Comparison of ENCODE assay signal across 8 cellular contexts in genomic region chr1:157691285-157691920, GRCh38. TPM values are rescaled to one million over a fixed set of nuclear protein-coding genes. Genes with fewer than 3 reads are reported as not detected.
DNase-seq lines count a peak whose midpoint lies in the region; ATAC-seq and TF ChIP-seq lines count a peak whose summit lies in the region.

No MANE protein-coding gene starts in this region.

- TF ChIP-seq CTCF in HL-60 (IDR thresholded peaks at IDR 0.05; ENCODE audit: insufficient read depth, low read length): peak; percentile 83

- H3K4me1 Mint-ChIP-seq in activated T-cell treated with anti-CD3 and anti-CD28 coated beads, Interleukin-2, amount 50 U/mL, for 4 hours (ENCODE audit: low read depth): no peaks in the 10 kb centered on the region
- H3K4me1 Mint-ChIP-seq in activated T-cell treated with anti-CD3 and anti-CD28 coated beads, Interleukin-2, amount 50 U/mL, for 72 hours (ENCODE audit: low read depth): no peaks in the 10 kb centered on the region

- H3K27ac ChIP-seq in HL-60 (replicated peaks): no peak overlapping the region

- H3K27me3 ChIP-seq in HL-60 (ENCODE audit: insufficient read depth, poor library complexity, severe bottlenecking): no peaks in the 10 kb centered on the region

- ATAC-seq in activated T-cell treated with anti-CD3 and anti-CD28 coated beads, Interleukin-2, amount 50 U/mL, for 4 hours: no peak
- no peak for ATAC-seq in GM18502 (IDR thresholded peaks at IDR 0.05; ENCODE audit: poor library complexity, unreplicated experiment)
- no peak for ATAC-seq in activated T-cell treated with anti-CD3 and anti-CD28 coated beads, Interleukin-2, amount 50 U/mL, for 72 hours (replicated peaks in 1 of 2)

- H3K27ac Mint-ChIP-seq in activated T-cell treated with anti-CD3 and anti-CD28 coated beads, Interleukin-2, amount 50 U/mL, for 72 hours: no peak overlapping the region

- no peak overlapping the region for H3K4me3 ChIP-seq in HL-60 (replicated peaks; ENCODE audit: insufficient read depth, low read length)

- H3K36me3 Mint-ChIP-seq in activated T-cell treated with anti-CD3 and anti-CD28 coated beads, Interleukin-2, amount 50 U/mL, for 4 hours (ENCODE audit: insufficient read depth): no peaks in the 10 kb centered on the region
- H3K36me3 Mint-ChIP-seq in activated T-cell treated with anti-CD3 and anti-CD28 coated beads, Interleukin-2, amount 50 U/mL, for 72 hours (ENCODE audit: insufficient read depth in 2 of 2): no peaks in the 10 kb centered on the region

- H3K4me3 Mint-ChIP-seq in activated T-cell treated with anti-CD3 and anti-CD28 coated beads, Interleukin-2, amount 50 U/mL, for 4 hours: no peak overlapping the region
- no peak overlapping the region for H3K4me3 Mint-ChIP-seq in activated T-cell treated with anti-CD3 and anti-CD28 coated beads, Interleukin-2, amount 50 U/mL, for 72 hours

- no peaks in the 10 kb centered on the region for H3K9me3 Mint-ChIP-seq in activated T-cell treated with anti-CD3 and anti-CD28 coated beads, Interleukin-2, amount 50 U/mL, for 4 hours
- no peaks in the 10 kb centered on the region for H3K9me3 Mint-ChIP-seq in activated T-cell treated with anti-CD3 and anti-CD28 coated beads, Interleukin-2, amount 50 U/mL, for 72 hours

- H3K27me3 Mint-ChIP-seq in activated T-cell treated with anti-CD3 and anti-CD28 coated beads, Interleukin-2, amount 50 U/mL, for 4 hours (ENCODE audit: low read depth): no peaks in the 10 kb centered on the region
- H3K27me3 Mint-ChIP-seq in activated T-cell treated with anti-CD3 and anti-CD28 coated beads, Interleukin-2, amount 50 U/mL, for 72 hours (ENCODE audit: low read depth): no peaks in the 10 kb centered on the region

- peak; percentile 72 for DNase-seq in D341Med (ENCODE audit: low spot score)
- DNase-seq in HL-60 (ENCODE audit: low read depth in 1 of 2, low spot score in 1 of 2): peak; percentile 11 to 27
- peak; percentile 18 for DNase-seq in SKM-1 (lab: John Stamatoyannopoulos, UW; ENCODE audit: unreplicated experiment)
- DNase-seq in iPS DF 19.7 (ENCODE audit: low read depth, low spot score): peak; percentile 17
- no peak for DNase-seq in activated T-cell treated with anti-CD3 and anti-CD28 coated beads, Interleukin-2, amount 50 U/mL, for 4 hours
- DNase-seq in activated CD8-positive, alpha-beta memory T cell treated with anti-CD3 and anti-CD28 coated beads, Interleukin-2, amount 50 U/mL, for 4 hours: no peak
- DNase-seq in activated T-cell treated with anti-CD3 and anti-CD28 coated beads, Interleukin-2, amount 50 U/mL, for 72 hours: no peak

RNA-seq across cellular contexts. Expression of gene FCRL3, which starts 9.2 kb away (rescaled TPM):
- 1 to 10 TPM in 1 of 3 donors, under 1 TPM in 2; 0.81 to 4.9 (median 0.90) TPM for total RNA-seq in activated T-cell treated with anti-CD3 and anti-CD28 coated beads, Interleukin-2, amount 50 U/mL, for 4 hours
- 1 to 10 TPM in 1 of 2 donors, under 1 TPM in 1; 0.96 to 3.9 TPM for total RNA-seq in activated T-cell treated with anti-CD3 and anti-CD28 coated beads, Interleukin-2, amount 50 U/mL, for 72 hours

Comparison
In these comparisons a context has a peak if more than half of its experiments do, and no peak if none do; other contexts are left out.
1. DNase-seq: peak in D341Med (single experiment), HL-60 (2 of 2), SKM-1 (single experiment) and iPS DF 19.7 (single experiment); none in activated T-cell treated with anti-CD3 and anti-CD28 coated beads, Interleukin-2, amount 50 U/mL, for 4 hours (single experiment), activated CD8-positive, alpha-beta memory T cell treated with anti-CD3 and anti-CD28 coated beads, Interleukin-2, amount 50 U/mL, for 4 hours (single experiment) and activated T-cell treated with anti-CD3 and anti-CD28 coated beads, Interleukin-2, amount 50 U/mL, for 72 hours (0 of 2).